12 cellular contexts compared by ENCODE assay signal in the genomic region with DNA sequence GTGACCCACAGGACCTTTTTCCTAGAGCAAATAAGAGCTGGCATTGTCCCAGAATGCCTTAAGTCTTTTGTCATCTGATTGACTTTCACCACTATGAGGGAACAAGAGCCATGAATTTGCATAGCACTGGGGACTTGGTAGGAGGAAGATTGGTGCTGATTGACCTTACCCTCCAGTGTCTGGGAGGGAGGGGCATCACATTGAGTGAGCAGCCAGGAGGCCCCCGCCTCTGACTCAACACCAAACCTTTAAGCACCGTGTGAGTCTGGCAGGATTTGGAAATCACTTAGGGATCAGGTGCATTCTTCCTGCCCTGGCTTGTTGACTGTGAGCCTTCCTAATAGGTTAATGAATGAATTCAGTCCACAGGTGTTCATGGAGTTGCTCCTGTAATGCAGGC. TPM values are rescaled to one million over a fixed set of nuclear protein-coding genes. Genes with fewer than 3 reads are reported as not detected.
A peak's percentile ranks its signal among the peaks of the same experiment; 100 is the strongest.
DNase-seq lines count a peak whose midpoint lies in the region; TF ChIP-seq lines count a peak whose summit lies in the region.
"Had no signal": no experiment of that assay in that cellular context is flagged by ENCODE, and none has a peak within 500 bp of the region (broad histone marks: within the 10 kb centered on the region; RNA-seq: fewer than 3 reads in every experiment).

No MANE protein-coding gene starts in this region.

- no peaks in the 10 kb centered on the region for H3K27me3 ChIP-seq in right atrium auricular region
- H3K27me3 ChIP-seq in transverse colon = no peaks in the 10 kb centered on the region

- no peak for TF ChIP-seq POLR2A in transverse colon (IDR thresholded peaks at IDR 0.05)

- H3K4me1 ChIP-seq in right atrium auricular region (peaks cover 0 to 73% of the 10 kb centered on the region in 2 donors), transverse colon (peaks cover 24 to 74% (median 61%) of the 10 kb centered on the region in 4 donors)

- DNase-seq in SIG-M5 treated with dmso at 0.1 percent for 504 hours (lab: John Stamatoyannopoulos, UW; ENCODE audit: unreplicated experiment) = peak; percentile 50
- no peak for DNase-seq in SIG-M5 (lab: John Stamatoyannopoulos, UW)
- DNase-seq in NCI-H2196 treated with DMSO at 0.1 percent for 48 hours (lab: John Stamatoyannopoulos, UW; ENCODE audit: unreplicated experiment) = peak; percentile 29
- DNase-seq in right atrium auricular region (ENCODE audit: low spot score) = no peak
- no peak for DNase-seq in transverse colon
- DNase-seq in ACHN = no peak
- DNase-seq in retina = no peak
- no peak for DNase-seq in MV-4-11 (lab: John Stamatoyannopoulos, UW)
- DNase-seq: activated CD4-positive, alpha-beta T cell treated with anti-CD3 and anti-CD28 coated beads, Interleukin-2, amount 10 ng/mL, durations not matched to agents 7 days and 5 days; occipital lobe; T-helper 17 cell had no signal

- intact Hi-C loops in transverse colon (cut with DNase I; ENCODE audit: low total_unique reads) = no loop called here

- TF ChIP-seq EP300 in transverse colon (IDR thresholded peaks at IDR 0.05; ENCODE audit: low read depth) = no peak

- peak overlapping the region; percentile 41 to 82 for H3K27ac ChIP-seq in right atrium auricular region
- H3K27ac ChIP-seq in transverse colon = peak overlapping the region; percentile 60 to 86 (median 78)

- H3K9me3 ChIP-seq in right atrium auricular region (no peaks in the 10 kb centered on the region), transverse colon (no peaks in the 10 kb centered on the region)

- no peak for TF ChIP-seq CTCF in right atrium auricular region (IDR thresholded peaks at IDR 0.05)
- no peak for TF ChIP-seq CTCF in transverse colon (IDR thresholded peaks at IDR 0.05)

- H3K36me3 ChIP-seq in right atrium auricular region (no peaks in the 10 kb centered on the region), transverse colon (no peaks in the 10 kb centered on the region)

- no peak overlapping the region for H3K4me3 ChIP-seq in right atrium auricular region
- H3K4me3 ChIP-seq in transverse colon = no peak overlapping the region
- H3K4me3 ChIP-seq: lung had no signal

- in situ Hi-C loops in transverse colon (cut with MboI; ENCODE audit: low pct_ligation_motif_present in 1 of 4, low pct_unique_long_range_greater_than_20kb in 1 of 4, low sequenced_read_pairs in 3 of 4) = no loop called here
- in situ Hi-C loops in ACHN (cut with HindIII; ENCODE audit: low pct_ligation_motif_present, low pct_unique_long_range_greater_than_20kb, low sequenced_read_pairs) = no loop called here

- 41% methylated on average over 2 of the region's 2 CpGs; no CpG with 5 or more reads in 1 of the 2 donors for WGBS in transverse colon (ENCODE audit: low coverage in 1 of 2), 2 donors

RNA-seq across cellular contexts. Expression of a gene that starts 40.7 kb away (rescaled TPM):
- 100 to 1,000 TPM in 1 of 2 donors, 10 to 100 TPM in 1; 61.4 to 132 TPM for total RNA-seq in right atrium auricular region
- total RNA-seq in transverse colon = 100 to 1,000 TPM; 133 to 618 (median 157) TPM
- total RNA-seq: activated CD4-positive, alpha-beta T cell treated with anti-CD3 and anti-CD28 coated beads, Interleukin-2, amount 10 ng/mL, durations not matched to agents 7 days and 5 days; T-helper 17 cell had no signal

Comparison
In these comparisons a context has a peak if more than half of its experiments do, and no peak if none do; other contexts are left out.
1. DNase-seq: peak in SIG-M5 treated with dmso at 0.1 percent for 504 hours (single experiment) and NCI-H2196 treated with DMSO at 0.1 percent for 48 hours (single experiment); none in SIG-M5 (single experiment), right atrium auricular region (single experiment), transverse colon (single experiment), ACHN (single experiment), retina (single experiment) and MV-4-11 (single experiment).